Comparison of ENCODE assay signal across 1 cellular context in the genomic region with DNA sequence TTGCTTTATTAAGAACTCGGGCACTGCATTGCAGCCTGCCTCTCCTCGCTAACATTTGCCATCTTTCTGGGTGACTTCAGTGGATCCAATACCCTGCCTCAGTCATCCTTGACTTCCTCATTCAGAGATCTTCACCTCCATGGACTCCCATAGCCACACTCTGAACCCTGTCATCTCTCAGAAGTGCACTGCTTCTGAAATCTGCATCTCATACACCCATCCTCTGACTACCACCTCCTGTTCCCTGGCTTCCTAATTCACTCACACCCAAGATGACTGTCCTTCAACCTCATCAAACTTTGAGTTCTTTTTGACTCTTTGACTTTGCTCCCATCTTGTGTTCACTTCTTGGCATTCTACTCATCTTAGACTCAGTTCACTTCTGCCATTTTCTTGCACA.
TF ChIP-seq lines count a peak whose summit lies in the region.

No MANE protein-coding gene starts in this region.

TF ChIP-seq in K562, 482 proteins besides CTCF, POLR2A, EP300 and RAD21 (continued from another document):
- TF ChIP-seq, protein P1, sequence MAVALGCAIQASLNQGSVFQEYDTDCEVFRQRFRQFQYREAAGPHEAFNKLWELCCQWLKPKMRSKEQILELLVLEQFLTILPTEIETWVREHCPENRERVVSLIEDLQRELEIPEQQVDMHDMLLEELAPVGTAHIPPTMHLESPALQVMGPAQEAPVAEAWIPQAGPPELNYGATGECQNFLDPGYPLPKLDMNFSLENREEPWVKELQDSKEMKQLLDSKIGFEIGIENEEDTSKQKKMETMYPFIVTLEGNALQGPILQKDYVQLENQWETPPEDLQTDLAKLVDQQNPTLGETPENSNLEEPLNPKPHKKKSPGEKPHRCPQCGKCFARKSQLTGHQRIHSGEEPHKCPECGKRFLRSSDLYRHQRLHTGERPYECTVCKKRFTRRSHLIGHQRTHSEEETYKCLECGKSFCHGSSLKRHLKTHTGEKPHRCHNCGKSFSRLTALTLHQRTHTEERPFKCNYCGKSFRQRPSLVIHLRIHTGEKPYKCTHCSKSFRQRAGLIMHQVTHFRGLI (CRISPR knock-in tag; IDR thresholded peaks at IDR 0.05), result no peak
- TF ChIP-seq HDAC2 (IDR thresholded peaks at IDR 0.05), result no peak
